23 cellular contexts compared by ENCODE assay signal in the genomic region with DNA sequence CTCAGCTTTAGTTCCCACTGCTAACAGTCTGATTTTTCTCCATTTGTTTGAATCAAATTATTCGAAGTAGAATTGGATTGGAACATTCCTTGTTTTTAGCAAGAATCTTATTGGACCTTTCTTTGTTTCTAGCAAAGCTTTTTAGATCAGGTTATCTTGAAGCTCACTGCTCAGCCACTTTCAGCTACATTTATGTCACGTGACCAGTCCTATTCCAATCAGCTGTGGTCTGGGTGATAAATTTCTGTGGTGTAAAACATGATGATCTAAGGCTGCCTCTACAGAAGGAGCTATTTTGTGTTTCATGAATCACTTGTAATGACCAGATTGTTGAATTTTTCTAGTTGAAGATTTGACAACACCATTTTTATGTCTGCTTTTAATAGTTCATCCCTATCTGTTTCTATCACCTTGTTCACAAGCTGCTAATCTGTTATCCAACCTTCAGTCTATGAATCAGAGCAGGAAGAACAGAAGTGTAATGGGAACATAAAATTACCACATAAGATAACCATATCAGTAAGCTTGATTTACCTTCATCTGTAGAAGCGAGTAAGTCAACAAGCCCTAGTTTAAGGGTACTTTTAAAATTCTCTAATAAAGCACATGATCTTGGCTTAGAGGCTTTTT.
"Had no signal": no experiment of that assay in that cellular context is flagged by ENCODE, and none has a peak within 500 bp of the region (broad histone marks: within the 10 kb centered on the region; RNA-seq: fewer than 3 reads in every experiment).

No MANE protein-coding gene starts in this region.

- H3K4me1 ChIP-seq: heart left ventricle, spleen, stomach had no signal

- H3K4me1 Mint-ChIP-seq: naive thymus-derived CD8-positive, alpha-beta T cell; neural crest cell; stimulated activated naive B cell treated with anti-CD40 and anti-IgM and Interleukin-4, amounts not matched to agents 10 μg/mL and 1 μg/mL and 100 μg/mL, for 72 hours had no signal

- H3K9me3 Mint-ChIP-seq: type B pancreatic cell had no signal

- FAIRE-seq: frontal cortex, urothelium cell line had no signal

- H3K36me3 ChIP-seq: heart left ventricle, ovary, spleen, stomach, thoracic aorta had no signal

- H3K27ac ChIP-seq: dorsolateral prefrontal cortex, heart left ventricle, ovary, spleen, stomach, thoracic aorta had no signal

- H3K27me3 ChIP-seq: ovary, spleen, stomach had no signal

- H3K4me3 Mint-ChIP-seq: naive thymus-derived CD8-positive, alpha-beta T cell; neural crest cell; stimulated activated naive B cell treated with anti-CD40 and anti-IgM and Interleukin-4, amounts not matched to agents 10 μg/mL and 1 μg/mL and 100 μg/mL, for 72 hours; type B pancreatic cell had no signal

- H3K36me3 Mint-ChIP-seq: stimulated activated naive B cell treated with anti-CD40 and anti-IgM and Interleukin-4, amounts not matched to agents 10 μg/mL and 1 μg/mL and 100 μg/mL, for 72 hours; type B pancreatic cell had no signal

- H3K27ac Mint-ChIP-seq: naive thymus-derived CD8-positive, alpha-beta T cell; stimulated activated naive B cell treated with anti-CD40 and anti-IgM and Interleukin-4, amounts not matched to agents 10 μg/mL and 1 μg/mL and 100 μg/mL, for 72 hours; type B pancreatic cell had no signal

- H3K4me3 ChIP-seq: dorsolateral prefrontal cortex, heart left ventricle, lung, ovary, spleen, stomach, thoracic aorta had no signal

- ATAC-seq: heart left ventricle; left colon; left ventricle myocardium superior; naive thymus-derived CD8-positive, alpha-beta T cell; right cardiac atrium; stimulated activated naive B cell treated with anti-CD40 and anti-IgM and Interleukin-4, amounts not matched to agents 10 μg/mL and 1 μg/mL and 100 μg/mL, for 72 hours had no signal

- H3K9me3 ChIP-seq: heart left ventricle, ovary, spleen, stomach, thoracic aorta had no signal

- DNase-seq: cortex of kidney; dorsolateral prefrontal cortex; effector CD8-positive, alpha-beta T cell; heart left ventricle; hippocampal formation; left colon; left ventricle myocardium superior; naive thymus-derived CD8-positive, alpha-beta T cell; nucleus accumbens; ovary; right cardiac atrium; spleen; stimulated activated CD4-positive, alpha-beta T cell treated with anti-CD3 and anti-CD28 coated beads, Interleukin-2, amount 100 ng/mL, for 24 hours; stimulated activated CD4-positive, alpha-beta T cell treated with anti-CD3 and anti-CD28 coated beads, Interleukin-4, amount 100 ng/mL, for 4 hours; stimulated activated naive B cell treated with anti-CD40 and anti-IgM and Interleukin-4, amounts not matched to agents 10 μg/mL and 1 μg/mL and 100 μg/mL, for 72 hours; stomach; substantia nigra had no signal
